In the genomic region with DNA sequence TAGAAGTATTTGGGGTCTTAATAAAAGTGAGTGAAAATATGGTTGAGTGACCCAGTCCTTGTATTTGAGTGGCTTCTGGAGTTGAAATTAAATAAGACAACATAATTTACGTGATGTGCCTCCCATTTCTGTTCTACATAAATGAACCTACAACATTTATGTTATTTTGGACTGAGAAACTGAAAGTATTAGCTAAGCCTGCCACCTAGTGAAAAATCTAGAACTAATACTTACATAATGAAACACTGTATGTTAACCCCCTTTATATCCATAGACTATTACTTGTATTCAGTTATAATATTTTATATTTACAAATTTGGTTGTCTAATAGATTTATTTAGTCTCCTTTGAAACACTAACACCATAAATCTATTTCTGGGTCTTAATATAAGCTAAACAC, we compare ENCODE assay signal across 9 cellular contexts.
A peak's percentile ranks its signal among the peaks of the same experiment; 100 is the strongest.
DNase-seq lines count a peak whose midpoint lies in the region; ATAC-seq lines count a peak whose summit lies in the region.
"Had no signal": no experiment of that assay in that cellular context is flagged by ENCODE, and none has a peak within 500 bp of the region (broad histone marks: within the 10 kb centered on the region; RNA-seq: fewer than 3 reads in every experiment).

No MANE protein-coding gene starts in this region.

- ATAC-seq in HG03442 (IDR thresholded peaks at IDR 0.05; ENCODE audit: unreplicated experiment) = peak; percentile 65
- ATAC-seq in GM21619 (IDR thresholded peaks at IDR 0.05; ENCODE audit: unreplicated experiment) = no peak

- DNase-seq in EH (ENCODE audit: low read depth) (peak; percentile 52), RKO (ENCODE audit: low spot score) (peak; percentile 72), inferior parietal cortex (ENCODE audit: extremely low spot score) (peak; percentile 53), posterior vena cava (ENCODE audit: low spot score) (no peak), amygdala (lab: John Stamatoyannopoulos, UW) (no peak)
- no peak for DNase-seq in stimulated activated CD4-positive, alpha-beta T cell treated with anti-CD3 and anti-CD28 coated beads, Interleukin-2, amount 100 ng/mL, for 48 hours
- DNase-seq: ovary had no signal

- intact Hi-C loops in posterior vena cava (cut with DNase I) = no loop called here

Comparison
In these comparisons a context has a peak if more than half of its experiments do, and no peak if none do; other contexts are left out.
1. DNase-seq: peak in EH (single experiment), RKO (single experiment) and inferior parietal cortex (single experiment); none in stimulated activated CD4-positive, alpha-beta T cell treated with anti-CD3 and anti-CD28 coated beads, Interleukin-2, amount 100 ng/mL, for 48 hours (0 of 2), posterior vena cava (single experiment) and amygdala (0 of 56).